ENCODE assay signal across 19 cellular contexts in genomic region chr11:72541224-72541974, GRCh38.
A peak's percentile ranks its signal among the peaks of the same experiment; 100 is the strongest.
DNase-seq lines count a peak whose midpoint lies in the region; ATAC-seq, FAIRE-seq and TF ChIP-seq lines count a peak whose summit lies in the region.
"Had no signal": no experiment of that assay in that cellular context is flagged by ENCODE, and none has a peak within 500 bp of the region (broad histone marks: within the 10 kb centered on the region; RNA-seq: fewer than 3 reads in every experiment).

No MANE protein-coding gene starts in this region.

- peak in 3 of 4 donors; percentile 36 to 90 (median 90) for ATAC-seq in heart left ventricle
- peak; percentile 85 to 96 (median 90) for ATAC-seq in pancreas
- no peak for ATAC-seq in HG03439 (IDR thresholded peaks at IDR 0.05; ENCODE audit: unreplicated experiment)
- ATAC-seq in left colon, result no peak
- no peak for ATAC-seq in activated naive CD8-positive, alpha-beta T cell treated with anti-CD3 and anti-CD28 coated beads, Interleukin-2, amount 50 U/mL, for 24 hours

- H3K27ac Mint-ChIP-seq in activated naive CD8-positive, alpha-beta T cell treated with anti-CD3 and anti-CD28 coated beads, Interleukin-2, amount 50 U/mL, for 24 hours, result no peak overlapping the region
- H3K27ac Mint-ChIP-seq: CD4-positive, CD25-positive, alpha-beta regulatory T cell had no signal

- H3K27ac ChIP-seq in VCaP (peak overlapping the region; percentile 21; the same call in 1 of the 2 replicates), heart left ventricle (no peak overlapping the region), pancreas (no peak overlapping the region)
- H3K27ac ChIP-seq: GM23248 had no signal

- H3K9me3 ChIP-seq in heart left ventricle (no peaks in the 10 kb centered on the region), pancreas (no peaks in the 10 kb centered on the region)
- H3K9me3 ChIP-seq: BE2C, Caco-2 had no signal

- no peak for TF ChIP-seq POLR2A in heart left ventricle (IDR thresholded peaks at IDR 0.05)

- FAIRE-seq in pancreas (lab: Jason Lieb, UNC), result no peak
- FAIRE-seq: D721Med, G401.6, GM12891, GM19239, H54, HTR-8/SVneo had no signal

- H3K27me3 Mint-ChIP-seq in activated naive CD8-positive, alpha-beta T cell treated with anti-CD3 and anti-CD28 coated beads, Interleukin-2, amount 50 U/mL, for 24 hours, result peaks cover 21% of the 10 kb centered on the region

- H3K36me3 Mint-ChIP-seq in activated naive CD8-positive, alpha-beta T cell treated with anti-CD3 and anti-CD28 coated beads, Interleukin-2, amount 50 U/mL, for 24 hours (ENCODE audit: low read depth), result no peaks in the 10 kb centered on the region
- H3K36me3 Mint-ChIP-seq: CD4-positive, CD25-positive, alpha-beta regulatory T cell had no signal

- DNase-seq in Ammon's horn (ENCODE audit: low spot score) (peak; percentile 25), heart left ventricle (peak in 1 of 5 donors; percentile 55), pancreas (peak in 3 of 6 donors; percentile 51 to 67 (median 54)), left colon (no peak)
- no peak for DNase-seq in activated naive CD8-positive, alpha-beta T cell treated with anti-CD3 and anti-CD28 coated beads, Interleukin-2, amount 50 U/mL, for 24 hours
- DNase-seq: BE2C; Caco-2; CD4-positive, CD25-positive, alpha-beta regulatory T cell; GM23248; HCEC 1CT; IMR-90 had no signal

- TF ChIP-seq CTCF in VCaP (conservative IDR thresholded peaks at IDR 0.05), result no peak
- no peak for TF ChIP-seq CTCF in heart left ventricle (IDR thresholded peaks at IDR 0.05)
- TF ChIP-seq CTCF in pancreas (IDR thresholded peaks at IDR 0.05), result no peak

- H3K4me1 ChIP-seq in heart left ventricle (no peaks in the 10 kb centered on the region), pancreas (peaks cover 0 to 9% (median 7%) of the 10 kb centered on the region in 3 donors)
- H3K4me1 ChIP-seq: Caco-2 had no signal

- intact Hi-C loops in heart left ventricle (cut with DNase I), result no loop called here
- intact Hi-C loops in pancreas (cut with DNase I), result no loop called here
- intact Hi-C loops in left colon (cut with DNase I, micrococcal nuclease), result no loop called here

- no peak overlapping the region for H3K4me3 Mint-ChIP-seq in activated naive CD8-positive, alpha-beta T cell treated with anti-CD3 and anti-CD28 coated beads, Interleukin-2, amount 50 U/mL, for 24 hours
- H3K4me3 Mint-ChIP-seq: CD4-positive, CD25-positive, alpha-beta regulatory T cell had no signal

- no peaks in the 10 kb centered on the region for H3K36me3 ChIP-seq in heart left ventricle
- H3K36me3 ChIP-seq in pancreas, result no peaks in the 10 kb centered on the region
- H3K36me3 ChIP-seq: BE2C had no signal

- 75 to 88% (median 84%) methylated on average over 4 of the region's 4 CpGs for WGBS in heart left ventricle, 4 donors
- 71 to 72% methylated on average over 4 of the region's 4 CpGs for WGBS in pancreas, 2 donors

- H3K9me3 Mint-ChIP-seq in activated naive CD8-positive, alpha-beta T cell treated with anti-CD3 and anti-CD28 coated beads, Interleukin-2, amount 50 U/mL, for 24 hours, result no peaks in the 10 kb centered on the region
- H3K9me3 Mint-ChIP-seq: CD4-positive, CD25-positive, alpha-beta regulatory T cell had no signal

- H3K4me1 Mint-ChIP-seq in activated naive CD8-positive, alpha-beta T cell treated with anti-CD3 and anti-CD28 coated beads, Interleukin-2, amount 50 U/mL, for 24 hours, result no peaks in the 10 kb centered on the region
- H3K4me1 Mint-ChIP-seq: CD4-positive, CD25-positive, alpha-beta regulatory T cell had no signal

- H3K27me3 ChIP-seq in heart left ventricle (peaks cover 0 to 26% (median 0%) of the 10 kb centered on the region in 9 donors), pancreas (no peaks in the 10 kb centered on the region)
- H3K27me3 ChIP-seq: BE2C had no signal

- H3K4me3 ChIP-seq in heart left ventricle, result no peak overlapping the region
- H3K4me3 ChIP-seq in pancreas, result no peak overlapping the region
- H3K4me3 ChIP-seq: GM23248 had no signal

Comparison
In these comparisons a context has a peak if more than half of its experiments do, and no peak if none do; other contexts are left out.
1. ATAC-seq: peak in heart left ventricle (3 of 4) and pancreas (4 of 4); none in HG03439 (single experiment), left colon (single experiment) and activated naive CD8-positive, alpha-beta T cell treated with anti-CD3 and anti-CD28 coated beads, Interleukin-2, amount 50 U/mL, for 24 hours (single experiment).